2 cellular contexts compared by ENCODE assay signal in the genomic region with DNA sequence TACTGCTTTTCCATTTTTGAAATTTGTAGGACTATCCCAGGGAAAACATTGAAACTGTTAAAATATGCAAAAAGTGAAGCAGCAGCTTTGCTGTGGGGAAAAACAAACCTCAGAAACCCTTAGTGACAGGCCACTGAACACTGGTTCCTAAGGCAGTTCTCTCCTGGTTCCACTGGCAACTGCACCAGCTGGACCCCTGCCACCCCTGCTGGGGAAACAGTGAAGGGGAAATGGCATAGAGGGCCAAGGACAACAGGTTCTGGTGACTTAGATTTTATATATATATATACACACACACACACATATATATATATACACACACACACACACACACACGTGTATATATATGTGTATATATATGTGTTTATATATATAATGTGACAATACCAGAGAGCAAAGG.
TF ChIP-seq lines count a peak whose summit lies in the region.

No MANE protein-coding gene starts in this region.

TF ChIP-seq in A549, 52 proteins besides CTCF, POLR2A, EP300 and RAD21:
- TF ChIP-seq, protein P1, sequence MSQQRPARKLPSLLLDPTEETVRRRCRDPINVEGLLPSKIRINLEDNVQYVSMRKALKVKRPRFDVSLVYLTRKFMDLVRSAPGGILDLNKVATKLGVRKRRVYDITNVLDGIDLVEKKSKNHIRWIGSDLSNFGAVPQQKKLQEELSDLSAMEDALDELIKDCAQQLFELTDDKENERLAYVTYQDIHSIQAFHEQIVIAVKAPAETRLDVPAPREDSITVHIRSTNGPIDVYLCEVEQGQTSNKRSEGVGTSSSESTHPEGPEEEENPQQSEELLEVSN (IDR thresholded peaks at IDR 0.05; ENCODE audit: borderline replicate concordance, low read depth), result no peak
- TF ChIP-seq MAZ (IDR thresholded peaks at IDR 0.05; ENCODE audit: borderline replicate concordance, low read depth, low read length) (no peak), BCL3 (IDR thresholded peaks at IDR 0.05) (no peak), NPAS2 (CRISPR knock-in tag; IDR thresholded peaks at IDR 0.05; ENCODE audit: borderline replicate concordance) (no peak)
- TF ChIP-seq, protein P2, sequence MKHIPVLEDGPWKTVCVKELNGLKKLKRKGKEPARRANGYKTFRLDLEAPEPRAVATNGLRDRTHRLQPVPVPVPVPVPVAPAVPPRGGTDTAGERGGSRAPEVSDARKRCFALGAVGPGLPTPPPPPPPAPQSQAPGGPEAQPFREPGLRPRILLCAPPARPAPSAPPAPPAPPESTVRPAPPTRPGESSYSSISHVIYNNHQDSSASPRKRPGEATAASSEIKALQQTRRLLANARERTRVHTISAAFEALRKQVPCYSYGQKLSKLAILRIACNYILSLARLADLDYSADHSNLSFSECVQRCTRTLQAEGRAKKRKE (CRISPR knock-in tag; IDR thresholded peaks at IDR 0.05; ENCODE audit: low read depth), result no peak

TF ChIP-seq in IMR-90, 13 proteins besides CTCF, POLR2A, EP300 and RAD21:
- TF ChIP-seq SMC3 (IDR thresholded peaks at IDR 0.05; ENCODE audit: low read depth, low read length), result no peak
- TF ChIP-seq NFE2L2 (IDR thresholded peaks at IDR 0.05; ENCODE audit: low read depth, low read length), result no peak
- no peak for TF ChIP-seq RCOR1 (IDR thresholded peaks at IDR 0.05; ENCODE audit: insufficient replicate concordance, low read length)
- TF ChIP-seq, protein P3, sequence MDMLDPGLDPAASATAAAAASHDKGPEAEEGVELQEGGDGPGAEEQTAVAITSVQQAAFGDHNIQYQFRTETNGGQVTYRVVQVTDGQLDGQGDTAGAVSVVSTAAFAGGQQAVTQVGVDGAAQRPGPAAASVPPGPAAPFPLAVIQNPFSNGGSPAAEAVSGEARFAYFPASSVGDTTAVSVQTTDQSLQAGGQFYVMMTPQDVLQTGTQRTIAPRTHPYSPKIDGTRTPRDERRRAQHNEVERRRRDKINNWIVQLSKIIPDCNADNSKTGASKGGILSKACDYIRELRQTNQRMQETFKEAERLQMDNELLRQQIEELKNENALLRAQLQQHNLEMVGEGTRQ (IDR thresholded peaks at IDR 0.05; ENCODE audit: low read depth, low read length), result no peak
- no peak for TF ChIP-seq CEBPB (IDR thresholded peaks at IDR 0.05; ENCODE audit: low read depth, low read length)
- TF ChIP-seq BHLHE40 (IDR thresholded peaks at IDR 0.05; ENCODE audit: low read depth, low read length), result no peak
- no peak for TF ChIP-seq MAFK (IDR thresholded peaks at IDR 0.05; ENCODE audit: low read depth, low read length)
- TF ChIP-seq MAZ (IDR thresholded peaks at IDR 0.05; ENCODE audit: borderline replicate concordance, low read depth, low read length), result no peak
- TF ChIP-seq CHD1 (IDR thresholded peaks at IDR 0.05; ENCODE audit: low read depth, low read length), result no peak
- no peak for TF ChIP-seq FOS (IDR thresholded peaks at IDR 0.05; ENCODE audit: low read depth, low read length)
- TF ChIP-seq ELK1 (IDR thresholded peaks at IDR 0.05; ENCODE audit: borderline replicate concordance, low read depth, low read length), result no peak
- TF ChIP-seq MXI1 (IDR thresholded peaks at IDR 0.05; ENCODE audit: borderline replicate concordance, low read depth, low read length), result no peak
- TF ChIP-seq RFX5 (IDR thresholded peaks at IDR 0.05; ENCODE audit: low read depth, low read length), result no peak
